In the genomic region with DNA sequence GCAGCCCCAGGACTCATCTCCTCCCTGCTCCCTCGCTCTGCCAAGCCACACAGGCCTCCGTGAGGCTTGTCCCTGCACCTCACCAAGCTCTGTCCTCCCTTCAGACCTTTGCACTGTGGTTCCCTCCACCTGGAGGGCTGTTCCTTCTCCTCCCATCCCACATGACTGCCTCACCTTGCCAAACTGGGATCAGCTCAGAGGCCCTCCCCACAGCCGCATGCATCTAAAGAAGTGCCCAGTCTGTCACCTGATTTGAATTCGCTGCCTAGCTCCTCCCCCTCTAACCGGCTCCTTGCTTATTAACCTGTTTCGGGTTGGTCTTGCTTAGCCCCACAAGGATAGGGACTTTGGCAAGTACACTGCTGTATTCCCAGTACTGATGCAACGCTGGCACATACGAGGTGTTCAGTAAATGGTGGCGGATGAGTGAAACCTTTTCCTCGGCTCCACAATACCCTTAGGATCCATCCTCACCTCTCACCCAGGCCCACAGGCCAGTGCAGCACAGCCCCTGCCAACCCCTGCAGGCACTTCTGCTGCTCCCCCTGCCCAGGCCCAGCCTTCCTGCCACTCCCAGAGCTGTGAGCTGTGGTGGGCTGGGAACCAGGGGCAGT, we compare ENCODE assay signal across 9 cellular contexts. TPM values are rescaled to one million over a fixed set of nuclear protein-coding genes. Genes with fewer than 3 reads are reported as not detected.
A peak's percentile ranks its signal among the peaks of the same experiment; 100 is the strongest.
DNase-seq lines count a peak whose midpoint lies in the region; TF ChIP-seq lines count a peak whose summit lies in the region.
"Had no signal": no experiment of that assay in that cellular context is flagged by ENCODE, and none has a peak within 500 bp of the region (broad histone marks: within the 10 kb centered on the region; RNA-seq: fewer than 3 reads in every experiment).

No MANE protein-coding gene starts in this region.

- CTCF ChIA-PET in activated naive CD4-positive, alpha-beta T cell treated with anti-CD3 and anti-CD28 coated beads, Interleukin-2, amount 10 ng/mL, durations not matched to agents 7 days and 5 days (lab: Charles Lee), result interaction anchor here (0.6 kb wide), 1 partner anchor 137 kb away, joined by 4 read pairs; no protein-coding TSS in a partner anchor

- H4K5ac ChIP-seq in mesendoderm (ENCODE audit: low read length), result no peak overlapping the region

- H3K4me3 Mint-ChIP-seq in activated naive CD4-positive, alpha-beta T cell treated with anti-CD3 and anti-CD28 coated beads, Interleukin-2, amount 10 ng/mL, durations not matched to agents 7 days and 5 days, result no peak overlapping the region
- no peak overlapping the region for H3K4me3 Mint-ChIP-seq in chondrocyte (ENCODE audit: unreplicated experiment)
- H3K4me3 Mint-ChIP-seq in type B pancreatic cell, result peak overlapping the region; percentile 46

- no peaks in the 10 kb centered on the region for H3K9me3 Mint-ChIP-seq in activated naive CD4-positive, alpha-beta T cell treated with anti-CD3 and anti-CD28 coated beads, Interleukin-2, amount 10 ng/mL, durations not matched to agents 7 days and 5 days
- H3K9me3 Mint-ChIP-seq in chondrocyte (ENCODE audit: low read depth) (no peaks in the 10 kb centered on the region), type B pancreatic cell (no peaks in the 10 kb centered on the region)

- H3K18ac ChIP-seq in mesendoderm (ENCODE audit: low read length), result no peak overlapping the region

- peaks cover 6% of the 10 kb centered on the region for H3K36me3 Mint-ChIP-seq in activated naive CD4-positive, alpha-beta T cell treated with anti-CD3 and anti-CD28 coated beads, Interleukin-2, amount 10 ng/mL, durations not matched to agents 7 days and 5 days
- H3K36me3 Mint-ChIP-seq in chondrocyte (ENCODE audit: low read depth) (no peaks in the 10 kb centered on the region), type B pancreatic cell (no peaks in the 10 kb centered on the region)

- H3K56ac ChIP-seq in mesendoderm (ENCODE audit: low read length), result peak overlapping the region; percentile 66

- H3K27ac ChIP-seq in mesendoderm (ENCODE audit: low read depth, low read length), result peak overlapping the region; percentile 25

- no peak overlapping the region for H2BK120ac ChIP-seq in mesendoderm (ENCODE audit: low read depth, low read length)

- DNase-seq in activated naive CD4-positive, alpha-beta T cell treated with anti-CD3 and anti-CD28 coated beads, Interleukin-2, amount 10 ng/mL, durations not matched to agents 7 days and 5 days, result no peak
- DNase-seq in activated naive CD4-positive, alpha-beta T cell treated with anti-CD3 and anti-CD28 coated beads, Interleukin-2, amount 50 U/mL, for 16 hours, result no peak
- DNase-seq in chondrocyte (ENCODE audit: low spot score) (peak; percentile 78), mesendoderm (peak; percentile 57), type B pancreatic cell (ENCODE audit: extremely low spot score, unreplicated experiment) (no peak), NCI-H1436 (lab: John Stamatoyannopoulos, UW) (no peak), D341Med (ENCODE audit: low spot score) (no peak)
- no peak for DNase-seq in stimulated activated CD4-positive, alpha-beta T cell treated with anti-CD3 and anti-CD28 coated beads, Interleukin-4, amount 100 ng/mL, for 4 hours
- DNase-seq: activated CD4-positive, CD25-positive, alpha-beta regulatory T cell treated with anti-CD3 and anti-CD28 coated beads, Interleukin-2, amount 50 U/mL, for 72 hours had no signal

- H3K4me3 ChIP-seq in mesendoderm (ENCODE audit: low read length), result no peak overlapping the region

- peaks cover 73% of the 10 kb centered on the region for H3K79me2 ChIP-seq in mesendoderm (ENCODE audit: control insufficient read depth, insufficient read depth, low read length)

- no peak overlapping the region for H2BK15ac ChIP-seq in mesendoderm (replicated peaks; ENCODE audit: low read depth)

- H3K4me2 ChIP-seq in mesendoderm (ENCODE audit: low read length), result no peak overlapping the region

- no peak overlapping the region for H2BK5ac ChIP-seq in mesendoderm (ENCODE audit: low read length)

- no CpG with 5 or more reads among the region's 10 CpGs for WGBS in mesendoderm (ENCODE audit: extremely low coverage, insufficient coverage, low lambda C conversion rate)

- no peaks in the 10 kb centered on the region for H3K27me3 Mint-ChIP-seq in activated naive CD4-positive, alpha-beta T cell treated with anti-CD3 and anti-CD28 coated beads, Interleukin-2, amount 10 ng/mL, durations not matched to agents 7 days and 5 days
- H3K27me3 Mint-ChIP-seq in chondrocyte (ENCODE audit: low read depth) (no peaks in the 10 kb centered on the region), type B pancreatic cell (no peaks in the 10 kb centered on the region)

- no peak overlapping the region for H2AK5ac ChIP-seq in mesendoderm (ENCODE audit: low read length)

- no peaks in the 10 kb centered on the region for H3K27me3 ChIP-seq in mesendoderm (ENCODE audit: insufficient read depth, low read length, poor library complexity)

- H3K9ac ChIP-seq in mesendoderm (ENCODE audit: low read length), result peak overlapping the region; percentile 34

- H3K79me1 ChIP-seq in mesendoderm (ENCODE audit: low read length), result peaks cover 40% of the 10 kb centered on the region

- no peak overlapping the region for H3K23ac ChIP-seq in mesendoderm (ENCODE audit: low read length)

- H4K8ac ChIP-seq in mesendoderm (ENCODE audit: low read depth, low read length), result no peak overlapping the region

- no peak for TF ChIP-seq CTCF in chondrocyte (IDR thresholded peaks at IDR 0.05)
- no peak for TF ChIP-seq CTCF in type B pancreatic cell (conservative IDR thresholded peaks at IDR 0.05)

- H3K36me3 ChIP-seq in mesendoderm (ENCODE audit: control insufficient read depth, insufficient read depth, low read length), result peaks cover 2% of the 10 kb centered on the region

- H3K4me1 Mint-ChIP-seq in activated naive CD4-positive, alpha-beta T cell treated with anti-CD3 and anti-CD28 coated beads, Interleukin-2, amount 10 ng/mL, durations not matched to agents 7 days and 5 days, result peaks cover 61% of the 10 kb centered on the region
- H3K4me1 Mint-ChIP-seq in chondrocyte (ENCODE audit: low read depth) (peaks cover 52% of the 10 kb centered on the region), type B pancreatic cell (ENCODE audit: unreplicated experiment) (peaks cover 33% of the 10 kb centered on the region)

- peaks cover 8% of the 10 kb centered on the region for H3K4me1 ChIP-seq in mesendoderm (ENCODE audit: control insufficient read depth, low read depth, low read length)

- H3K27ac Mint-ChIP-seq in activated naive CD4-positive, alpha-beta T cell treated with anti-CD3 and anti-CD28 coated beads, Interleukin-2, amount 10 ng/mL, durations not matched to agents 7 days and 5 days, result peak overlapping the region; percentile 84
- H3K27ac Mint-ChIP-seq in chondrocyte (ENCODE audit: unreplicated experiment), result peak overlapping the region; percentile 5
- H3K27ac Mint-ChIP-seq in type B pancreatic cell, result peak overlapping the region; percentile 80

- H3K4ac ChIP-seq in mesendoderm (ENCODE audit: low read depth, low read length), result no peak overlapping the region

RNA-seq across cellular contexts. Expression of gene AKT2, which starts 4.4 kb away (rescaled TPM):
- 99.9 to 136 TPM (median 100 TPM) in 3 replicates for total RNA-seq in chondrocyte
- 97.3 TPM for polyA plus RNA-seq in mesendoderm (2013, experiment 1 of 2)
- 103 TPM for polyA plus RNA-seq in mesendoderm (2013, experiment 2 of 2)
- total RNA-seq in type B pancreatic cell (ENCODE audit: low replicate concordance), result 138 and 149 TPM in 2 replicates

RNA-seq across cellular contexts. Expression of gene CCNP, which starts 54.2 kb away (rescaled TPM):
- total RNA-seq in chondrocyte (0.52 to 0.73 TPM (median 0.59 TPM) in 3 replicates), type B pancreatic cell (ENCODE audit: low replicate concordance) (0.60 and 0.98 TPM in 2 replicates)
- 0.28 TPM for polyA plus RNA-seq in mesendoderm (2013, experiment 1 of 2)
- polyA plus RNA-seq in mesendoderm (2013, experiment 2 of 2), result 0.15 TPM

Comparison
In these comparisons a context has a peak if more than half of its experiments do, and no peak if none do; other contexts are left out.
1. DNase-seq: peak in chondrocyte (single experiment) and mesendoderm (single experiment); none in activated naive CD4-positive, alpha-beta T cell treated with anti-CD3 and anti-CD28 coated beads, Interleukin-2, amount 10 ng/mL, durations not matched to agents 7 days and 5 days (single experiment), activated naive CD4-positive, alpha-beta T cell treated with anti-CD3 and anti-CD28 coated beads, Interleukin-2, amount 50 U/mL, for 16 hours (single experiment), type B pancreatic cell (single experiment), NCI-H1436 (single experiment), stimulated activated CD4-positive, alpha-beta T cell treated with anti-CD3 and anti-CD28 coated beads, Interleukin-4, amount 100 ng/mL, for 4 hours (0 of 2) and D341Med (single experiment).
2. H3K27ac Mint-ChIP-seq: peak in every context shown above with its lines; median percentile 84 in activated naive CD4-positive, alpha-beta T cell treated with anti-CD3 and anti-CD28 coated beads, Interleukin-2, amount 10 ng/mL, durations not matched to agents 7 days and 5 days; 80 in type B pancreatic cell; 5 in chondrocyte.